In the genomic region with DNA sequence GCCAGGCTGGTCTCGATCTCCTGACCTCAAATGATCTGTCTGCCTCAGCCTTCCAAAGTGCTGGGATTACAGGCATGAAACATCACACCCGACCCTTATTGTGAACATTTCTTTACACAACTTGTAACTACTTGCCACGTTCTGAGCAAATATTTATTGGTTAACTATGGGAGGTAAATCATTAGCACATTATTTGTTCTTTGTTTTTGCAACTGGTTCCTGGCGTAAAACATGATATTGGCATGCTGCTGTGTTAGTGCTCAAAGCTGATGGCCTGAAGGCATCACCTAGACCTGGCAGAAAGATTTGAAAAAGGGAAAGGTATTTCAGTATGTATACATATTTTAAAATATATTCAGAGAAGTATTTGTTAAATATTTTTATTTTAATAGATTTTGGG, we compare ENCODE assay signal across 27 cellular contexts.
"Had no signal": no experiment of that assay in that cellular context is flagged by ENCODE, and none has a peak within 500 bp of the region (broad histone marks: within the 10 kb centered on the region; RNA-seq: fewer than 3 reads in every experiment).

No MANE protein-coding gene starts in this region.

- H3K4me1 ChIP-seq: stomach, suprapubic skin, testis, thyroid gland, tibial artery, tibial nerve, transverse colon, upper lobe of left lung, upper lobe of right lung, uterus, vagina had no signal

- H3K9me3 ChIP-seq: suprapubic skin, testis, thoracic aorta, thyroid gland, transverse colon, upper lobe of left lung, upper lobe of right lung, uterus, vagina had no signal

- H3K27ac ChIP-seq: stomach, suprapubic skin, testis, thoracic aorta, thyroid gland, tibial artery, tibial nerve, transverse colon, upper lobe of left lung, upper lobe of right lung, uterus, vagina had no signal

- H3K27me3 ChIP-seq: stomach, suprapubic skin, testis, thyroid gland, tibial artery, tibial nerve, transverse colon, upper lobe of left lung, upper lobe of right lung, uterus, vagina had no signal

- FAIRE-seq: urothelium cell line had no signal

- H3K4me3 ChIP-seq: stomach, suprapubic skin, testis, thoracic aorta, thyroid gland, tibial artery, tibial nerve, transverse colon, upper lobe of left lung, upper lobe of right lung, uterus, vagina had no signal

- DNase-seq: stimulated activated CD4-positive, alpha-beta T cell treated with anti-CD3 and anti-CD28 coated beads, Interleukin-2, amount 100 ng/mL, for 48 hours; stimulated activated CD4-positive, alpha-beta T cell treated with anti-CD3 and anti-CD28 coated beads, Interleukin-4, amount 100 ng/mL, for 1 hour; stimulated activated CD4-positive, alpha-beta T cell treated with anti-CD3 and anti-CD28 coated beads, Interleukin-4, amount 100 ng/mL, for 24 hours; stimulated activated CD4-positive, alpha-beta T cell treated with anti-CD3 and anti-CD28 coated beads, Interleukin-4, amount 100 ng/mL, for 4 hours; stimulated activated CD8-positive, alpha-beta memory T cell treated with anti-CD3 and anti-CD28 coated beads, Interleukin-4, amount 100 ng/mL, for 48 hours; stimulated activated naive B cell treated with anti-CD40 and anti-IgM and Interleukin-4, amounts not matched to agents 10 μg/mL and 1 μg/mL and 100 μg/mL, for 72 hours; stimulated activated naive CD4-positive, alpha-beta T cell; stimulated activated naive CD4-positive, alpha-beta T cell treated with Interleukin-2 at 50 U/mL for 16 hours; stimulated activated naive CD8-positive, alpha-beta T cell treated with anti-CD3 and anti-CD28 coated beads, Interleukin-15, amount 100 ng/mL, for 72 hours; stimulated activated naive CD8-positive, alpha-beta T cell treated with anti-CD3 and anti-CD28 coated beads, Interleukin-15, Interleukin-2, amounts not matched to agents 100 U/mL and 50 U/mL, for 24 hours; stomach; substantia nigra; testis; thyroid gland; tibial artery; transverse colon; trophoblast cell; upper lobe of left lung; upper lobe of right lung; uterus had no signal

- H3K36me3 ChIP-seq: stomach, suprapubic skin, thoracic aorta, thyroid gland, tibial artery, tibial nerve, transverse colon, upper lobe of left lung, upper lobe of right lung, uterus, vagina had no signal

- ATAC-seq: stimulated activated effector memory CD8-positive, alpha-beta T cell treated with anti-CD3 and anti-CD28 coated beads, Interleukin-12 subunit alpha, Interleukin-12 subunit beta, amount 100 ng/mL, for 72 hours; stimulated activated memory B cell treated with anti-CD40 and anti-IgM and Interleukin-4, amounts not matched to agents 10 μg/mL and 1 μg/mL and 100 μg/mL, for 72 hours; stimulated activated naive B cell treated with anti-CD40 and anti-IgM and Interleukin-4, amounts not matched to agents 10 μg/mL and 1 μg/mL and 100 μg/mL, for 72 hours; stimulated activated naive CD8-positive, alpha-beta T cell treated with anti-CD3 and anti-CD28 coated beads, Interleukin-15, amount 100 ng/mL, for 72 hours; stimulated activated naive CD8-positive, alpha-beta T cell treated with anti-CD3 and anti-CD28 coated beads, Interleukin-15, Interleukin-2, amounts not matched to agents 100 U/mL and 50 U/mL, for 24 hours; upper lobe of right lung had no signal
